Comparison of ENCODE assay signal across 8 cellular contexts in the genomic region with DNA sequence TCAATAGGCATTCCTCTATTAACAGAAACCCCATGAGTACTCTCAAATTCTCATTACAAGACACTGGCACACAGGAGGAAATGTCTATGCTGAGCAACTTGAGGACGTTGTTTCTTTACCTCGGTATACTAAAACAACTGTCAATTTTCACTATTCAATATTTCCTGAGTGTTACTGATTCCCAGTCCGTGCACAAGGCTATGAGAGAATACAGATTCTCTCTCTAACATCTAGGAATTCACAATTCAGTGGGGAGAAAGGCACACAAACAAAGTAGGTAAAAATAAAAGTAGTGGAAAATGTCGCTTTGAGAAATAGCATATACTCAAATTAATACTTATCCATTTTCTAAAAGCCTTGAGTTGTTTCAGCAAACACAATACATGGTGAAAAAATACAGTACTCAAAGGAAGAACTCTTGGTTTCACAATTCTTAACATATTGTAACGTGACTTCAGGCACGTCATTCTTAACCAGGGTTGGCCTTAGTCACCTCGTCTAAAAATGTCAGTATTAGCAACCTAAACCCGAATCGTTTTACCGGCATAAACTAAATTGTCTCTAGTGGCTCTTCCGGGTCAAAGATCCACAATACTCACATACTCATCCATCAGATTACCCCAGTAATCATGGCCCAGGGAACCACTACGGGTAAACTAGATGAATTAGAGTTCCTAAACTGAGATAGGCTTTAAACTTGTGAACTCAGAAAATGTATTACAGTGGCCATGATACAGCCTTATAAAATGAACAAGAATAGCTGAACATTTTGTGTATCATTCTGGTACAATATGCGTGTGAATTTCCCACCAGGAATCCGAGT. TPM values are rescaled to one million over a fixed set of nuclear protein-coding genes. Genes with fewer than 3 reads are reported as not detected.
DNase-seq lines count a peak whose midpoint lies in the region; ATAC-seq and TF ChIP-seq lines count a peak whose summit lies in the region.

No MANE protein-coding gene starts in this region.

- 1 to 7% methylated on average over 8 to 9 of the region's 14 CpGs for WGBS in mesodermal cell (ENCODE audit: insufficient coverage in 2 of 2), 2 experiments
- WGBS in transverse colon (ENCODE audit: low coverage in 1 of 2), 2 donors: 3 to 4% methylated on average over 11 to 14 of the region's 14 CpGs

- no peaks in the 10 kb centered on the region for H3K36me3 ChIP-seq in colonic mucosa
- no peaks in the 10 kb centered on the region for H3K36me3 ChIP-seq in mesodermal cell (ENCODE audit: control insufficient read depth, insufficient read depth, low read length)
- no peaks in the 10 kb centered on the region for H3K36me3 ChIP-seq in transverse colon

- TF ChIP-seq POLR2A in transverse colon (IDR thresholded peaks at IDR 0.05): no peak

- H3K27me3 ChIP-seq in colonic mucosa: no peaks in the 10 kb centered on the region
- no peaks in the 10 kb centered on the region for H3K27me3 ChIP-seq in transverse colon

- H3K9ac ChIP-seq in colonic mucosa (ENCODE audit: low read depth in 2 of 2, low read length in 2 of 2): peak overlapping the region; percentile 74 to 98

- no peaks in the 10 kb centered on the region for H3K9me3 ChIP-seq in colonic mucosa
- no peaks in the 10 kb centered on the region for H3K9me3 ChIP-seq in mesodermal cell (ENCODE audit: control insufficient read depth, low read length)
- H3K9me3 ChIP-seq in transverse colon: no peaks in the 10 kb centered on the region

- TF ChIP-seq EP300 in transverse colon (IDR thresholded peaks at IDR 0.05; ENCODE audit: low read depth): no peak

- H3K4me1 ChIP-seq in colonic mucosa (peaks cover 5% of the 10 kb centered on the region), mesodermal cell (ENCODE audit: control insufficient read depth, insufficient read depth, low read length, poor library complexity, severe bottlenecking) (no peaks in the 10 kb centered on the region), transverse colon (peaks cover 11 to 52% (median 24%) of the 10 kb centered on the region in 4 donors)

- peak; percentile 25 for ATAC-seq in HG02973 (IDR thresholded peaks at IDR 0.05; ENCODE audit: unreplicated experiment)

- H3K4me3 ChIP-seq in colonic mucosa: peak overlapping the region; percentile 72
- H3K4me3 ChIP-seq in mesodermal cell (ENCODE audit: extremely low read depth, insufficient read depth, low read length, poor library complexity, severe bottlenecking): peak overlapping the region; percentile 75
- peak overlapping the region; percentile 48 to 86 (median 76) for H3K4me3 ChIP-seq in transverse colon

- intact Hi-C loops in colonic mucosa (cut with DNase I): no loop called here
- intact Hi-C loops in transverse colon (cut with DNase I; ENCODE audit: low total_unique reads): no loop called here

- peak; percentile 35 for DNase-seq in activated CD4-positive, alpha-beta T cell treated with anti-CD3 and anti-CD28 coated beads for 48 hours
- no peak for DNase-seq in activated CD4-positive, alpha-beta T cell treated with anti-CD3 and anti-CD28 coated beads for 1 hour
- DNase-seq in SIG-M5 (lab: John Stamatoyannopoulos, UW) (peak; percentile 21), colonic mucosa (peak; percentile 42), transverse colon (no peak), NCI-H2107 treated with DMSO at 0.1 percent for 48 hours (lab: John Stamatoyannopoulos, UW; ENCODE audit: unreplicated experiment) (no peak)

- no peak for TF ChIP-seq CTCF in colonic mucosa (IDR thresholded peaks at IDR 0.05)
- no peak for TF ChIP-seq CTCF in transverse colon (IDR thresholded peaks at IDR 0.05)

- H3K27ac ChIP-seq in colonic mucosa (peak overlapping the region; percentile 84), mesodermal cell (ENCODE audit: low read depth, low read length, severe bottlenecking) (peak overlapping the region; percentile 86), transverse colon (peak overlapping the region; percentile 92 to 99 (median 99))

- in situ Hi-C loops in transverse colon (cut with MboI; ENCODE audit: low pct_ligation_motif_present in 1 of 4, low pct_unique_long_range_greater_than_20kb in 1 of 4, low sequenced_read_pairs in 3 of 4): no loop called here

RNA-seq across cellular contexts. Expression of gene IPMK, which starts 1.5 kb away (rescaled TPM):
- total RNA-seq in colonic mucosa (10 to 100 TPM; 10.4 to 34.6 TPM), transverse colon (10 to 100 TPM in 3 of 4 donors, 1 to 10 TPM in 1; 2.6 to 17.1 (median 12.9) TPM)
- polyA plus RNA-seq in mesodermal cell (2013, experiment 1 of 2): 8.8 TPM
- polyA plus RNA-seq in mesodermal cell (2013, experiment 2 of 2): 8.8 TPM

RNA-seq across cellular contexts. Expression of gene CISD1, which starts 2.7 kb away (rescaled TPM):
- 10 to 100 TPM; 52.5 to 57.9 TPM for total RNA-seq in colonic mucosa
- polyA plus RNA-seq in mesodermal cell (2013, experiment 1 of 2): 36.9 TPM
- 36.5 TPM for polyA plus RNA-seq in mesodermal cell (2013, experiment 2 of 2)
- 10 to 100 TPM in 3 of 4 donors, 1 to 10 TPM in 1; 3.7 to 32.2 (median 28.1) TPM for total RNA-seq in transverse colon

Comparison
In these comparisons a context has a peak if more than half of its experiments do, and no peak if none do; other contexts are left out.
1. DNase-seq: peak in activated CD4-positive, alpha-beta T cell treated with anti-CD3 and anti-CD28 coated beads for 48 hours (single experiment), SIG-M5 (single experiment) and colonic mucosa (single experiment); none in activated CD4-positive, alpha-beta T cell treated with anti-CD3 and anti-CD28 coated beads for 1 hour (single experiment), transverse colon (single experiment) and NCI-H2107 treated with DMSO at 0.1 percent for 48 hours (single experiment).
2. Peak in every context shown above with its lines, with median percentiles within 50 percentile points of each other: H3K27ac ChIP-seq and H3K4me3 ChIP-seq.